Comparison of ENCODE assay signal across 38 cellular contexts in genomic region chr1:151798571-151798970, GRCh38. TPM values are rescaled to one million over a fixed set of nuclear protein-coding genes. Genes with fewer than 3 reads are reported as not detected.
"Had no signal": no experiment of that assay in that cellular context is flagged by ENCODE, and none has a peak within 500 bp of the region (broad histone marks: within the 10 kb centered on the region; RNA-seq: fewer than 3 reads in every experiment).

No MANE protein-coding gene starts in this region.

- ATAC-seq: activated naive CD8-positive, alpha-beta T cell treated with anti-CD3 and anti-CD28 coated beads, Interleukin-2, amount 50 U/mL, for 24 hours; activated T-cell treated with anti-CD3 and anti-CD28 coated beads, Interleukin-2, amount 50 U/mL, for 4 hours; PC-3 had no signal

- H3K27ac ChIP-seq: cardiac muscle cell, KMS-11, Peyer's patch, VCaP had no signal

- H3K4me2 ChIP-seq: KMS-11 had no signal

- H3K36me3 ChIP-seq: cardiac muscle cell, Peyer's patch had no signal

- H3K9ac ChIP-seq: KMS-11 had no signal

- H3K9me3 ChIP-seq: Peyer's patch had no signal

- H3K27me3 Mint-ChIP-seq: activated CD4-positive, alpha-beta memory T cell treated with anti-CD3 and anti-CD28 coated beads for 36 hours; activated naive CD8-positive, alpha-beta T cell had no signal

- H3K4me1 ChIP-seq: Peyer's patch had no signal

- H3K4me3 Mint-ChIP-seq: activated B cell treated with CpG ODN at 0.5 μM for 24 hours; activated CD4-positive, alpha-beta memory T cell treated with anti-CD3 and anti-CD28 coated beads for 36 hours; activated naive CD4-positive, alpha-beta T cell treated with anti-CD3 and anti-CD28 coated beads, Interleukin-2, amount 10 ng/mL, durations not matched to agents 7 days and 5 days; activated naive CD8-positive, alpha-beta T cell; activated naive CD8-positive, alpha-beta T cell treated with anti-CD3 and anti-CD28 coated beads, Interleukin-2, amount 50 U/mL, for 24 hours; activated T-cell treated with anti-CD3 and anti-CD28 coated beads, Interleukin-2, amount 50 U/mL, for 4 hours; activated T-helper 1 cell treated with anti-CD3 and anti-CD28 coated beads, Interleukin-12 subunit alpha, Interleukin-12 subunit beta, Interleukin-2, Interleukin-4 antibody, amounts not matched to agents 30 ng/mL and 10 ng/mL and 1 ng/mL, durations not matched to agents 14 hours and 24 hours and 36 hours; central memory CD8-positive, alpha-beta T cell had no signal

- H3K4me3 ChIP-seq: cardiac muscle cell, Peyer's patch had no signal

- H3K27me3 ChIP-seq: Peyer's patch had no signal

- H3K4me1 Mint-ChIP-seq: activated B cell treated with CpG ODN at 0.5 μM for 24 hours had no signal

- H3K9me3 Mint-ChIP-seq: activated B cell treated with CpG ODN at 0.5 μM for 24 hours; activated CD4-positive, alpha-beta memory T cell treated with anti-CD3 and anti-CD28 coated beads for 36 hours; activated naive CD4-positive, alpha-beta T cell treated with anti-CD3 and anti-CD28 coated beads, Interleukin-2, amount 10 ng/mL, durations not matched to agents 7 days and 5 days; activated naive CD8-positive, alpha-beta T cell treated with anti-CD3 and anti-CD28 coated beads, Interleukin-2, amount 50 U/mL, for 24 hours; activated T-cell treated with anti-CD3 and anti-CD28 coated beads, Interleukin-2, amount 50 U/mL, for 4 hours; activated T-helper 1 cell treated with anti-CD3 and anti-CD28 coated beads, Interleukin-12 subunit alpha, Interleukin-12 subunit beta, Interleukin-2, Interleukin-4 antibody, amounts not matched to agents 30 ng/mL and 10 ng/mL and 1 ng/mL, durations not matched to agents 14 hours and 24 hours and 36 hours; central memory CD8-positive, alpha-beta T cell had no signal

- H3K36me3 Mint-ChIP-seq: activated CD4-positive, alpha-beta memory T cell treated with anti-CD3 and anti-CD28 coated beads for 36 hours had no signal

- H3K27ac Mint-ChIP-seq: activated B cell treated with CpG ODN at 0.5 μM for 24 hours; activated CD4-positive, alpha-beta memory T cell treated with anti-CD3 and anti-CD28 coated beads for 36 hours; activated naive CD4-positive, alpha-beta T cell treated with anti-CD3 and anti-CD28 coated beads, Interleukin-2, amount 10 ng/mL, durations not matched to agents 7 days and 5 days; activated naive CD8-positive, alpha-beta T cell; activated naive CD8-positive, alpha-beta T cell treated with anti-CD3 and anti-CD28 coated beads, Interleukin-2, amount 50 U/mL, for 24 hours; activated T-helper 1 cell treated with anti-CD3 and anti-CD28 coated beads, Interleukin-12 subunit alpha, Interleukin-12 subunit beta, Interleukin-2, Interleukin-4 antibody, amounts not matched to agents 30 ng/mL and 10 ng/mL and 1 ng/mL, durations not matched to agents 14 hours and 24 hours and 36 hours had no signal

- DNase-seq: activated B cell treated with CpG ODN at 0.5 μM for 24 hours; activated CD4-positive, alpha-beta memory T cell treated with anti-CD3 and anti-CD28 coated beads for 36 hours; activated CD4-positive, alpha-beta T cell treated with anti-CD3 and anti-CD28 coated beads for 4 hours; activated CD4-positive, alpha-beta T cell treated with anti-CD3 and anti-CD28 coated beads, Interleukin-2, amount 50 U/mL, for 1 hour; activated CD4-positive, CD25-positive, alpha-beta regulatory T cell treated with anti-CD3 and anti-CD28 coated beads, Interleukin-2, amount 50 U/mL, for 72 hours; activated CD8-positive, alpha-beta memory T cell treated with anti-CD3 and anti-CD28 coated beads, Interleukin-2, amount 50 U/mL, for 4 hours; activated effector memory CD4-positive, alpha-beta T cell treated with Interleukin-2 at 50 U/mL for 16 hours; activated naive CD4-positive, alpha-beta T cell treated with anti-CD3 and anti-CD28 coated beads, Interleukin-2, amount 10 ng/mL, durations not matched to agents 7 days and 5 days; activated naive CD8-positive, alpha-beta T cell treated with anti-CD3 and anti-CD28 coated beads, Interleukin-2, amount 50 U/mL, for 24 hours; activated T-cell treated with anti-CD3 and anti-CD28 coated beads for 4 hours; activated T-cell treated with anti-CD3 and anti-CD28 coated beads, Interleukin-2, amount 50 U/mL, for 4 hours; aorta; NCI-H1092 treated with DMSO at 0.1 percent for 48 hours; NCI-H1417; NCI-H146; NCI-H187 treated with DMSO at 0.1 percent for 48 hours; NCI-H2081; NCI-H345; NCI-H526; NCI-H748 treated with DMSO at 0.1 percent for 48 hours; NK-92 treated with Interleukin-12 subunit alpha and Interleukin-12 subunit beta, amount 100 ng/mL, for 24 hours; PC-3; Peyer's patch; RPMI8226; SHP77 treated with DMSO at 0.1 percent for 48 hours; T-helper 1 cell; T-helper 2 cell; T-helper 9 cell had no signal

RNA-seq across cellular contexts. Expression of gene LINGO4, which starts 6.6 kb away (rescaled TPM):
- total RNA-seq: activated B cell treated with CpG ODN at 0.5 μM for 24 hours, aorta, cardiac muscle cell, chondrocyte, M059J, NCI-H460, PC-3, SK-MEL-5 had no signal
- polyA plus RNA-seq: aorta, cardiac muscle cell had no signal

RNA-seq across cellular contexts. Expression of gene RORC, which starts 33.0 kb away (rescaled TPM):
- total RNA-seq: cardiac muscle cell, chondrocyte, M059J had no signal
- polyA plus RNA-seq: cardiac muscle cell had no signal

RNA-seq across cellular contexts. Expression of gene C2CD4D, which starts 41.0 kb away (rescaled TPM):
- total RNA-seq: activated B cell treated with CpG ODN at 0.5 μM for 24 hours, aorta, cardiac muscle cell, chondrocyte, M059J, NCI-H460 had no signal
- polyA plus RNA-seq: aorta had no signal
